ENCODE assay signal across 19 cellular contexts in genomic region chr1:179984942-179985341, GRCh38. TPM values are rescaled to one million over a fixed set of nuclear protein-coding genes. Genes with fewer than 3 reads are reported as not detected.
DNase-seq lines count a peak whose midpoint lies in the region; ATAC-seq, FAIRE-seq and TF ChIP-seq lines count a peak whose summit lies in the region.
"Had no signal": no experiment of that assay in that cellular context is flagged by ENCODE, and none has a peak within 500 bp of the region (broad histone marks: within the 10 kb centered on the region; RNA-seq: fewer than 3 reads in every experiment).

No MANE protein-coding gene starts in this region.

- intact Hi-C loops in activated naive CD4-positive, alpha-beta T cell treated with anti-CD3 and anti-CD28 coated beads for 36 hours (cut with micrococcal nuclease), result no loop called here

- no peaks in the 10 kb centered on the region for H3K27me3 Mint-ChIP-seq in activated naive CD4-positive, alpha-beta T cell treated with anti-CD3 and anti-CD28 coated beads for 36 hours (ENCODE audit: low read depth)
- no peaks in the 10 kb centered on the region for H3K27me3 Mint-ChIP-seq in progenitor cell of endocrine pancreas
- H3K27me3 Mint-ChIP-seq: IgD-negative memory B cell had no signal

- peaks cover 20% of the 10 kb centered on the region for H3K4me1 Mint-ChIP-seq in activated naive CD4-positive, alpha-beta T cell treated with anti-CD3 and anti-CD28 coated beads for 36 hours (ENCODE audit: low read depth)
- peaks cover 2% of the 10 kb centered on the region for H3K4me1 Mint-ChIP-seq in progenitor cell of endocrine pancreas (ENCODE audit: low read depth)

- TF ChIP-seq CTCF in progenitor cell of endocrine pancreas (IDR thresholded peaks at IDR 0.05; ENCODE audit: unreplicated experiment), result no peak

- ATAC-seq in activated naive CD4-positive, alpha-beta T cell treated with anti-CD3 and anti-CD28 coated beads, Interleukin-2, amount 50 U/mL, for 72 hours, result peak; percentile 24 to 88
- ATAC-seq in GM21786 (IDR thresholded peaks at IDR 0.05; ENCODE audit: unreplicated experiment) (peak; percentile 50), HG02588 (IDR thresholded peaks at IDR 0.05; ENCODE audit: unreplicated experiment) (no peak), GM21619 (IDR thresholded peaks at IDR 0.05; ENCODE audit: unreplicated experiment) (no peak)
- ATAC-seq: CD8-positive, alpha-beta T cell had no signal

- CTCF ChIA-PET in activated naive CD4-positive, alpha-beta T cell treated with anti-CD3 and anti-CD28 coated beads for 36 hours (lab: Charles Lee), result interaction anchor here (0.6 to 1.1 kb wide), 2 partner anchors 19 to 229 kb away, joined by 3 to 4 read pairs; no protein-coding TSS in a partner anchor

- no peaks in the 10 kb centered on the region for H3K36me3 Mint-ChIP-seq in activated naive CD4-positive, alpha-beta T cell treated with anti-CD3 and anti-CD28 coated beads, Interleukin-2, amount 50 U/mL, for 72 hours
- peaks cover 4% of the 10 kb centered on the region for H3K36me3 Mint-ChIP-seq in activated naive CD4-positive, alpha-beta T cell treated with anti-CD3 and anti-CD28 coated beads for 36 hours (ENCODE audit: low read depth)
- H3K36me3 Mint-ChIP-seq in progenitor cell of endocrine pancreas (ENCODE audit: insufficient read depth), result peaks cover 1% of the 10 kb centered on the region

- no peak for DNase-seq in activated naive CD4-positive, alpha-beta T cell treated with anti-CD3 and anti-CD28 coated beads, Interleukin-2, amount 50 U/mL, for 72 hours (ENCODE audit: low spot score in 2 of 2)
- no peak for DNase-seq in activated naive CD4-positive, alpha-beta T cell treated with anti-CD3 and anti-CD28 coated beads for 36 hours
- DNase-seq in progenitor cell of endocrine pancreas (ENCODE audit: low spot score, unreplicated experiment), result no peak
- DNase-seq: CD8-positive, alpha-beta T cell; DMS53; EL; H7; HFFc6; NCI-H1092 treated with DMSO at 0.1 percent for 48 hours; NCI-H2081 treated with DMSO at 0.1 percent for 48 hours; NCI-H510A; NCI-H774; SHP77 had no signal

- no peaks in the 10 kb centered on the region for H3K9me3 Mint-ChIP-seq in activated naive CD4-positive, alpha-beta T cell treated with anti-CD3 and anti-CD28 coated beads, Interleukin-2, amount 50 U/mL, for 72 hours
- no peaks in the 10 kb centered on the region for H3K9me3 Mint-ChIP-seq in activated naive CD4-positive, alpha-beta T cell treated with anti-CD3 and anti-CD28 coated beads for 36 hours
- peaks cover 5% of the 10 kb centered on the region for H3K9me3 Mint-ChIP-seq in progenitor cell of endocrine pancreas (ENCODE audit: low read depth)
- H3K9me3 Mint-ChIP-seq: HFFc6 had no signal

- no peak overlapping the region for H3K27ac Mint-ChIP-seq in activated naive CD4-positive, alpha-beta T cell treated with anti-CD3 and anti-CD28 coated beads, Interleukin-2, amount 50 U/mL, for 72 hours
- H3K27ac Mint-ChIP-seq in activated naive CD4-positive, alpha-beta T cell treated with anti-CD3 and anti-CD28 coated beads for 36 hours, result no peak overlapping the region
- peak overlapping the region; percentile 22 for H3K27ac Mint-ChIP-seq in progenitor cell of endocrine pancreas
- H3K27ac Mint-ChIP-seq: HFFc6 had no signal

- no peak overlapping the region for H3K4me3 Mint-ChIP-seq in activated naive CD4-positive, alpha-beta T cell treated with anti-CD3 and anti-CD28 coated beads for 36 hours
- no peak overlapping the region for H3K4me3 Mint-ChIP-seq in progenitor cell of endocrine pancreas (ENCODE audit: low read depth)
- H3K4me3 Mint-ChIP-seq: CD8-positive, alpha-beta T cell; HFFc6; IgD-negative memory B cell had no signal

- FAIRE-seq in TTC549 (lab: Jason Lieb, UNC), result peak; percentile 56
- FAIRE-seq: GM12892 had no signal

RNA-seq across cellular contexts. Expression of gene CEP350, which starts 30.3 kb away (rescaled TPM):
- total RNA-seq in activated naive CD4-positive, alpha-beta T cell treated with anti-CD3 and anti-CD28 coated beads, Interleukin-2, amount 50 U/mL, for 72 hours, result 10 to 100 TPM; 41.9 to 43.6 TPM
- 10 to 100 TPM; 30.3 to 36.0 TPM for total RNA-seq in activated naive CD4-positive, alpha-beta T cell treated with anti-CD3 and anti-CD28 coated beads for 36 hours
- 48.7 and 49.7 TPM in 2 replicates for total RNA-seq in progenitor cell of endocrine pancreas

Comparison
In these comparisons a context has a peak if more than half of its experiments do, and no peak if none do; other contexts are left out.
1. ATAC-seq: peak in activated naive CD4-positive, alpha-beta T cell treated with anti-CD3 and anti-CD28 coated beads, Interleukin-2, amount 50 U/mL, for 72 hours (2 of 2) and GM21786 (single experiment); none in HG02588 (single experiment) and GM21619 (single experiment).